In genomic region chr10:66940950-66941349, GRCh38 we compare ENCODE assay signal across 17 cellular contexts. TPM values are rescaled to one million over a fixed set of nuclear protein-coding genes. Genes with fewer than 3 reads are reported as not detected.
DNase-seq lines count a peak whose midpoint lies in the region; ATAC-seq lines count a peak whose summit lies in the region.
"Had no signal": no experiment of that assay in that cellular context is flagged by ENCODE, and none has a peak within 500 bp of the region (broad histone marks: within the 10 kb centered on the region; RNA-seq: fewer than 3 reads in every experiment).

No MANE protein-coding gene starts in this region.

- H3K4me1 ChIP-seq in Karpas-422 (ENCODE audit: low read length), result peaks cover 24% of the 10 kb centered on the region
- H3K4me1 ChIP-seq: A549 had no signal

- peak overlapping the region; percentile 55; the same call in 1 of the 2 replicates for H2AFZ ChIP-seq in Karpas-422 (ENCODE audit: low read length)
- H2AFZ ChIP-seq: GM23248 had no signal

- H3K9me3 ChIP-seq in Karpas-422 (ENCODE audit: low read length), result no peaks in the 10 kb centered on the region
- H3K9me3 ChIP-seq: A549 had no signal

- no peaks in the 10 kb centered on the region for H3K36me3 ChIP-seq in Karpas-422 (ENCODE audit: insufficient read depth, low read length)

- peak overlapping the region; percentile 48 for H3K4me2 ChIP-seq in Karpas-422 (ENCODE audit: low read depth, low read length, poor library complexity, severe bottlenecking)
- H3K4me2 ChIP-seq: A549 had no signal

- no peaks in the 10 kb centered on the region for H4K20me1 ChIP-seq in Karpas-422 (ENCODE audit: insufficient read depth, low read depth, low read length)

- H3K27me3 ChIP-seq in Karpas-422 (ENCODE audit: low read length), result no peaks in the 10 kb centered on the region

- no peak for ATAC-seq in HG02642 (IDR thresholded peaks at IDR 0.05; ENCODE audit: poor library complexity, unreplicated experiment)
- ATAC-seq: A549, GM12878, Panc1 had no signal

- H3K4me3 ChIP-seq in Karpas-422 (ENCODE audit: low read length), result no peak overlapping the region
- H3K4me3 ChIP-seq: A549, GM12878, GM23248 had no signal

- no peaks in the 10 kb centered on the region for H3K9me2 ChIP-seq in Karpas-422 (replicated peaks; ENCODE audit: insufficient read depth, low read length)

- no peak overlapping the region for H3K9ac ChIP-seq in Karpas-422 (ENCODE audit: low read length)
- H3K9ac ChIP-seq: GM23248 had no signal

- H3K79me2 ChIP-seq in Karpas-422 (ENCODE audit: low read length), result no peaks in the 10 kb centered on the region

- no peak for DNase-seq in Karpas-422
- peak in 1 of 61 donors; percentile 10 for DNase-seq in caudate nucleus (lab: John Stamatoyannopoulos, UW)
- DNase-seq in medulla oblongata (ENCODE audit: extremely low spot score), result peak; percentile 72
- DNase-seq in substantia nigra (lab: John Stamatoyannopoulos, UW), result no peak
- no peak for DNase-seq in MV-4-11 (lab: John Stamatoyannopoulos, UW)
- DNase-seq in DMS53 treated with DMSO at 0.1 percent for 48 hours (lab: John Stamatoyannopoulos, UW; ENCODE audit: unreplicated experiment), result no peak
- DNase-seq: CD4-positive, CD25-positive, alpha-beta regulatory T cell; DMS53; GM23248; NCI-H1436 treated with DMSO at 0.1 percent for 48 hours; NCI-H748 treated with DMSO at 0.1 percent for 48 hours; Right ventricle myocardium superior had no signal

- H3K27ac ChIP-seq in Karpas-422 (ENCODE audit: low read length) (peak overlapping the region; percentile 68), caudate nucleus (ENCODE audit: low read depth, low read length) (peak overlapping the region; percentile 81), substantia nigra (ENCODE audit: low read depth, low read length, poor library complexity, severe bottlenecking) (peak overlapping the region; percentile 74)
- H3K27ac ChIP-seq: A549, GM23248 had no signal

RNA-seq across cellular contexts. Expression of gene LRRTM3, which starts 15.1 kb away (rescaled TPM):
- total RNA-seq in Karpas-422 (2014; rRNA removed; shearing (Covaris generic); ENCODE audit: low replicate concordance), result not detected in 2 replicates
- total RNA-seq: CD4-positive, CD25-positive, alpha-beta regulatory T cell; GM12878; GM23248; HT1080; Right ventricle myocardium superior had no signal
